Comparison of ENCODE assay signal across 8 cellular contexts in the genomic region with DNA sequence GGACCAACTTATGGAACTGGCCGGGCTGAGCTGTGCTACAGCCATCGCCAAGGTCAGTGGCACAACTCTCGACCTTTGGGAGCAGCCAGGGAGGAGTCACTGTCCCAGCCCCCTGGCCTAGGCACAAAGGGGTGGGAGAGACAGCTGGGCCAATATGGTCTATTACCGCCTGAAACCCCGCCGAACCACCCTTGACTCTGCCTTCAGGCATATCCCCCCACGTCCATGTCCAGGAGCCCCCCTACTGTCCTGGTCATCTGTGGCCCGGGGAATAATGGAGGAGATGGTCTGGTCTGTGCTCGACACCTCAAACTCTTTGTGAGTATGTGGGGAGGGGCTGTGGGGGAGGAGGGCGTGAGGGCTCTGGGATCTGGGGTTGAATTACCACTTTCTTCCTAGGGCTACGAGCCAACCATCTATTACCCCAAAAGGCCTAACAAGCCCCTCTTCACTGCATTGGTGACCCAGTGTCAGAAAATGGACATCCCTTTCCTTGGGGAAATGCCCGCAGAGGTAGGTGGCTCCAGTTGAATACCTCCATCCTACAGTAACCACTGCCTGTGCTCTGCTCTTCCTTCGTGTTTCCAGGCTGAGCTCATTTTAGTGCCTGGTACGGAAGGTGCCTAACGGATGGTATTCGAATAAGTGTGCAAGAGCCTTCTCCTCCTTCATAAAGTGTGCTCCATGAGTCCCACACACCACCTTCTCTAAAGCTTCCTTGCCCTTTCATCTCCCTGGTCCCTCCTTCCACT. TPM values are rescaled to one million over a fixed set of nuclear protein-coding genes. Genes with fewer than 3 reads are reported as not detected.
A peak's percentile ranks its signal among the peaks of the same experiment; 100 is the strongest.
DNase-seq lines count a peak whose midpoint lies in the region; ATAC-seq and TF ChIP-seq lines count a peak whose summit lies in the region.

No MANE protein-coding gene starts in this region.

- H3K9ac ChIP-seq in mucosa of stomach (ENCODE audit: low read length) = peak overlapping the region; percentile 97

- no peaks in the 10 kb centered on the region for H3K27me3 ChIP-seq in mucosa of stomach (ENCODE audit: control insufficient read depth, insufficient read depth, low read length)

- peaks cover 10% of the 10 kb centered on the region for H3K36me3 ChIP-seq in mucosa of stomach (ENCODE audit: control insufficient read depth, insufficient read depth, low read length)

- H3K4me1 ChIP-seq in mucosa of stomach (ENCODE audit: control insufficient read depth, insufficient read depth, low read length) = peaks cover 18% of the 10 kb centered on the region

- H3K27ac ChIP-seq in caudate nucleus (ENCODE audit: low read depth, low read length) = peak overlapping the region; percentile 76

- DNase-seq in AG09309 (ENCODE audit: low read depth) (no peak), caudate nucleus (lab: John Stamatoyannopoulos, UW) (no peak), LoVo (ENCODE audit: low spot score) (no peak), NCI-H2107 (lab: John Stamatoyannopoulos, UW) (no peak), kidney tubule cell (ENCODE audit: low spot score) (no peak)
- DNase-seq in Jurkat, Clone E6-1 (ENCODE audit: low read depth, low spot score) = no peak

- H3K9me3 ChIP-seq in mucosa of stomach (ENCODE audit: control insufficient read depth, low read length) = no peaks in the 10 kb centered on the region

- TF ChIP-seq CTCF in AG09309 (IDR thresholded peaks at IDR 0.05; ENCODE audit: control insufficient read depth, insufficient read depth, low read depth, low read length, missing control alignments) = no peak

- no peak for ATAC-seq in HG03097 (IDR thresholded peaks at IDR 0.05; ENCODE audit: low FRiP score, unreplicated experiment)

- peak overlapping the region; percentile 88 for H3K4me3 ChIP-seq in AG09309 (ENCODE audit: control insufficient read depth, low read depth, low read length)
- peak overlapping the region; percentile 84 for H3K4me3 ChIP-seq in Jurkat, Clone E6-1 (ENCODE audit: low read length)
- H3K4me3 ChIP-seq in mucosa of stomach (ENCODE audit: low read length) = peak overlapping the region; percentile 84

RNA-seq across cellular contexts. Expression of gene NAXE, which starts 0.8 kb away (rescaled TPM):
- polyA plus RNA-seq in Jurkat, Clone E6-1 (2012; ENCODE audit: insufficient read depth, insufficient read length) = 170 TPM

RNA-seq across cellular contexts. Expression of gene GPATCH4, which starts 8.9 kb away (rescaled TPM):
- polyA plus RNA-seq in Jurkat, Clone E6-1 (2012; ENCODE audit: insufficient read depth, insufficient read length) = 58.7 TPM

RNA-seq across cellular contexts. Expression of gene TTC24, which starts 12.8 kb away (rescaled TPM):
- 9.5 TPM for polyA plus RNA-seq in Jurkat, Clone E6-1 (2012; ENCODE audit: insufficient read depth, insufficient read length)

RNA-seq across cellular contexts. Expression of gene IQGAP3, which starts 20.0 kb away (rescaled TPM):
- 11.2 TPM for polyA plus RNA-seq in Jurkat, Clone E6-1 (2012; ENCODE audit: insufficient read depth, insufficient read length)

RNA-seq across cellular contexts. Expression of gene HAPLN2, which starts 26.9 kb away (rescaled TPM):
- not detected for polyA plus RNA-seq in Jurkat, Clone E6-1 (2012; ENCODE audit: insufficient read depth, insufficient read length)
